Comparison of ENCODE assay signal across 8 cellular contexts in genomic region chr4:57190651-57191481, GRCh38.
DNase-seq lines count a peak whose midpoint lies in the region; ATAC-seq and TF ChIP-seq lines count a peak whose summit lies in the region.

No MANE protein-coding gene starts in this region.

- no peaks in the 10 kb centered on the region for H3K9me3 ChIP-seq in mammary epithelial cell (replicated peaks; ENCODE audit: insufficient read depth, low read length)

- peak; percentile 68 for ATAC-seq in GM21529 (IDR thresholded peaks at IDR 0.05; ENCODE audit: unreplicated experiment)
- no peak for ATAC-seq in HG03097 (IDR thresholded peaks at IDR 0.05; ENCODE audit: low FRiP score, unreplicated experiment)

- H3K4me3 ChIP-seq in mammary epithelial cell (replicated peaks in 1 of 3; ENCODE audit: insufficient read depth in 1 of 3, low read depth in 2 of 3, low read length in 3 of 3), result no peak overlapping the region

- DNase-seq in ELR (ENCODE audit: low read depth) (peak; percentile 56), MV-4-11 (lab: John Stamatoyannopoulos, UW) (peak; percentile 0), mammary epithelial cell (peak; percentile 11), nephron progenitor cell (peak; percentile 57), NCI-H2107 (lab: John Stamatoyannopoulos, UW) (no peak)
- no peak for DNase-seq in activated naive CD4-positive, alpha-beta T cell treated with anti-CD3 and anti-CD28 coated beads, Interleukin-2, amount 50 U/mL, for 16 hours

- H3K4me3 Mint-ChIP-seq in nephron progenitor cell, result no peak overlapping the region

- H3K4me1 Mint-ChIP-seq in nephron progenitor cell, result peaks cover 47% of the 10 kb centered on the region

- peaks cover 8% of the 10 kb centered on the region for H3K9me3 Mint-ChIP-seq in nephron progenitor cell

- H3K36me3 ChIP-seq in mammary epithelial cell (ENCODE audit: insufficient read depth, low read length), result no peaks in the 10 kb centered on the region

- H3K27me3 Mint-ChIP-seq in nephron progenitor cell (ENCODE audit: low read depth, poor library complexity), result peaks cover 5% of the 10 kb centered on the region

- peaks cover 15% of the 10 kb centered on the region for H3K4me1 ChIP-seq in mammary epithelial cell (ENCODE audit: insufficient read depth, low read length)

- H3K4me2 ChIP-seq in mammary epithelial cell (ENCODE audit: insufficient read depth, low read depth, low read length), result no peak overlapping the region

- dilution Hi-C loops in mammary epithelial cell (cut with HindIII; ENCODE audit: low sequenced_read_pairs), result no loop called here

- no peaks in the 10 kb centered on the region for H4K20me1 ChIP-seq in mammary epithelial cell (ENCODE audit: insufficient read depth, low read length)

- no peaks in the 10 kb centered on the region for H3K79me2 ChIP-seq in mammary epithelial cell (ENCODE audit: insufficient read depth, low read length)

- intact Hi-C loops in mammary epithelial cell (cut with micrococcal nuclease), result no loop called here

- H3K36me3 Mint-ChIP-seq in nephron progenitor cell (ENCODE audit: low read depth), result no peaks in the 10 kb centered on the region

- no peak overlapping the region for H3K27ac ChIP-seq in mammary epithelial cell (ENCODE audit: insufficient read depth, low read depth, low read length)

- H3K27ac Mint-ChIP-seq in nephron progenitor cell, result no peak overlapping the region

- H3K9ac ChIP-seq in mammary epithelial cell (ENCODE audit: insufficient read depth, low read length), result no peak overlapping the region

- H3K27me3 ChIP-seq in mammary epithelial cell (ENCODE audit: insufficient read depth, low read length), result no peaks in the 10 kb centered on the region

- no TSS peak for BruUV-seq in mammary epithelial cell (replicated peaks; lab: Mats Ljungman, UMichigan)

- WGBS in mammary epithelial cell (ENCODE audit: low coverage, missing lambda C conversion rate), result 85% methylated on average over 11 of the region's 11 CpGs

- TF ChIP-seq CTCF in mammary epithelial cell (conservative IDR thresholded peaks at IDR 0.05 in 1 of 2, IDR thresholded peaks at IDR 0.05 in 1 of 2; ENCODE audit: extremely low read depth in 1 of 2, insufficient read depth in 1 of 2, low read depth in 1 of 2, low read length in 2 of 2), result peak; percentile 67
- TF ChIP-seq CTCF in nephron progenitor cell (IDR thresholded peaks at IDR 0.05), result peak; percentile 66

- in situ Hi-C loops in mammary epithelial cell (cut with MboI; ENCODE audit: low sequenced_read_pairs in 2 of 2), result no loop called here

- H2AFZ ChIP-seq in mammary epithelial cell (ENCODE audit: low read depth, low read length), result no peak overlapping the region

- CTCF ChIA-PET in mammary epithelial cell (lab: Charles Lee; ENCODE audit: low non-redundant PET), result interaction anchor here (0.6 to 0.7 kb wide), 5 partner anchors 8 to 236 kb away, joined by 3 to 14 read pairs (median 4); no protein-coding TSS in a partner anchor

Comparison
In these comparisons a context has a peak if more than half of its experiments do, and no peak if none do; other contexts are left out.
1. DNase-seq: peak in ELR (single experiment), MV-4-11 (single experiment), mammary epithelial cell (single experiment) and nephron progenitor cell (single experiment); none in activated naive CD4-positive, alpha-beta T cell treated with anti-CD3 and anti-CD28 coated beads, Interleukin-2, amount 50 U/mL, for 16 hours (single experiment) and NCI-H2107 (single experiment).